In the genomic region with DNA sequence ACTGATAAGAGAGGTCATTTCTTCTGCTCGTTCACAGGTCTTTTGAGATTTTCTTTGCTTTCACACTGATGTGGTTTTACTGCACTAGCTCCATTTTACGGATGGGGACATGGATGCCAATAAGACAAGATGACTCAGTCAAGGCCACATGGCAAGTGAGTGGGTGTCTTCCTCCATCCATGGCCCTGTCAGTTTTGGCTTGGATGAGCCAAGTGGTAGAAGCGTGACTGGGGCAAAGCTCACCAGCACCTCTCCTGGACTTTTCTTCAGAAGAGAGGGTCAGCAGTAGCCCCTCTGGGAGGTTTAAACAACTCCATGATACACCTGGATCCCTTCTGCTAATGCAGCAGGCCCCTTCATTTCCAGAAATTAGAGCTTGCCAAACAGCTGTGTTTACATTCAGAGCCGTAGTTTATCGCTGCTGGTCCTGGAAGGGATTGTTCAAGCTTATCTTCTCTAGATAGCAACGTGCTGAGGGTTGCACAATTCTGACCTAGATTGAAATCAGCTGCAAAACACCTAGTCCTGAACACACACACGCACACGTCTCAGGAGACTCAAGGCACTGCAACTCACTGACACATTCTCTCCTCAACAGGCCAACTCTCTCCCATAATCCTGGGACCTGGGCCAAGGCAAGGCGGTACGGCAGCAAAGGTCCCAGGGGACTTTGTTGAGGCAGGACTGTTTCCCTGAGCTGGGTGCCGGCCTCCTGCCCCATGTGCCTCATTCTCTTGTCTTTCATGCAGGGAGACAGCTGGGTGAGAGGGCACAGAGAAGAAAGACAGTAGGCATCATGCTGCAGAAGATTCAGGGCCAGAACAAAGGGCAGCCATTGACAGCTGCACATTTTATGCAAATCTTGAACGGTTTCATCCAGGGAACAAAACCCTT, we compare ENCODE assay signal across 9 cellular contexts. TPM values are rescaled to one million over a fixed set of nuclear protein-coding genes. Genes with fewer than 3 reads are reported as not detected.
A peak's percentile ranks its signal among the peaks of the same experiment; 100 is the strongest.
DNase-seq lines count a peak whose midpoint lies in the region; ATAC-seq and TF ChIP-seq lines count a peak whose summit lies in the region.
"Had no signal": no experiment of that assay in that cellular context is flagged by ENCODE, and none has a peak within 500 bp of the region (broad histone marks: within the 10 kb centered on the region; RNA-seq: fewer than 3 reads in every experiment).

No MANE protein-coding gene starts in this region.

- no peaks in the 10 kb centered on the region for H3K9me3 Mint-ChIP-seq in CD8-positive, alpha-beta T cell

- H3K4me1 Mint-ChIP-seq in CD8-positive, alpha-beta T cell (ENCODE audit: low read depth): peaks cover 86% of the 10 kb centered on the region

- H3K9me3 ChIP-seq in CD8-positive, alpha-beta T cell (ENCODE audit: low read length): no peaks in the 10 kb centered on the region
- no peaks in the 10 kb centered on the region for H3K9me3 ChIP-seq in mucosa of rectum (ENCODE audit: control insufficient read depth in 2 of 2, low read length in 2 of 2)
- H3K9me3 ChIP-seq: ascending aorta had no signal

- TF ChIP-seq CTCF in CD8-positive, alpha-beta T cell (IDR thresholded peaks at IDR 0.05): no peak
- no peak for TF ChIP-seq CTCF in brain microvascular endothelial cell (IDR thresholded peaks at IDR 0.05; ENCODE audit: low read depth, low read length, missing control alignments)

- no peak overlapping the region for H3K4me3 ChIP-seq in CD8-positive, alpha-beta T cell (ENCODE audit: low read depth, low read length)
- no peak overlapping the region for H3K4me3 ChIP-seq in brain microvascular endothelial cell (ENCODE audit: low read depth, low read length)
- peak overlapping the region; percentile 45 to 49 for H3K4me3 ChIP-seq in mucosa of rectum (ENCODE audit: low read length in 2 of 2)
- H3K4me3 ChIP-seq: ascending aorta had no signal

- ATAC-seq in CD8-positive, alpha-beta T cell: peak; percentile 9
- ATAC-seq in GM21447 (IDR thresholded peaks at IDR 0.05; ENCODE audit: unreplicated experiment): peak; percentile 54
- no peak for ATAC-seq in HG03025 (IDR thresholded peaks at IDR 0.05; ENCODE audit: low FRiP score, unreplicated experiment)
- ATAC-seq in GM18498 (IDR thresholded peaks at IDR 0.05; ENCODE audit: unreplicated experiment): no peak

- H3K4me3 Mint-ChIP-seq in CD8-positive, alpha-beta T cell: no peak overlapping the region

- no peaks in the 10 kb centered on the region for H3K27me3 ChIP-seq in CD8-positive, alpha-beta T cell (ENCODE audit: insufficient read depth, low read length)
- H3K27me3 ChIP-seq in brain microvascular endothelial cell (replicated peaks) (no peaks in the 10 kb centered on the region), mucosa of rectum (ENCODE audit: control insufficient read depth in 2 of 2, insufficient read depth in 2 of 2, low read length in 2 of 2) (no peaks in the 10 kb centered on the region)
- H3K27me3 ChIP-seq: ascending aorta had no signal

- peak overlapping the region; percentile 98 for H3K27ac Mint-ChIP-seq in CD8-positive, alpha-beta T cell

- H3K36me3 ChIP-seq in CD8-positive, alpha-beta T cell (ENCODE audit: insufficient read depth, low read length): no peaks in the 10 kb centered on the region
- H3K36me3 ChIP-seq in brain microvascular endothelial cell (replicated peaks): no peaks in the 10 kb centered on the region
- no peaks in the 10 kb centered on the region for H3K36me3 ChIP-seq in mucosa of rectum (ENCODE audit: control insufficient read depth in 2 of 2, insufficient read depth in 2 of 2, low read length in 2 of 2)
- H3K36me3 ChIP-seq: ascending aorta had no signal

- no peaks in the 10 kb centered on the region for H3K27me3 Mint-ChIP-seq in CD8-positive, alpha-beta T cell (ENCODE audit: low read depth)

- CTCF ChIA-PET in CD8-positive, alpha-beta T cell (lab: Charles Lee): interaction anchor here (0.7 to 3.3 kb wide), 10 partner anchors 10 to 111 kb away, joined by 3 to 15 read pairs (median 4); no protein-coding TSS in a partner anchor

- peak in 2 of 7 experiments; percentile 16 to 62 for DNase-seq in CD8-positive, alpha-beta T cell
- DNase-seq in NCI-H2171 treated with DMSO at 0.1 percent for 48 hours (lab: John Stamatoyannopoulos, UW) (peak; percentile 98), brain microvascular endothelial cell (peak; percentile 18), posterior vena cava (ENCODE audit: low spot score) (no peak)

- peak overlapping the region; percentile 71 to 72 for H3K9ac ChIP-seq in mucosa of rectum (ENCODE audit: low read depth in 1 of 2, low read length in 2 of 2)

- H3K4me1 ChIP-seq in CD8-positive, alpha-beta T cell (ENCODE audit: insufficient read depth, low read length): peaks cover 75% of the 10 kb centered on the region
- H3K4me1 ChIP-seq in mucosa of rectum (ENCODE audit: control insufficient read depth in 2 of 2, insufficient read depth in 2 of 2, low read length in 2 of 2): peaks cover 43 to 58% of the 10 kb centered on the region in 2 donors

- no peaks in the 10 kb centered on the region for H3K36me3 Mint-ChIP-seq in CD8-positive, alpha-beta T cell

- no peak overlapping the region for H3K27ac ChIP-seq in CD8-positive, alpha-beta T cell (ENCODE audit: low read depth, low read length)
- H3K27ac ChIP-seq in brain microvascular endothelial cell (no peak overlapping the region), mucosa of rectum (ENCODE audit: low read depth in 2 of 2, low read length in 2 of 2) (peak overlapping the region; percentile 98 to 99)

- intact Hi-C loops in CD8-positive, alpha-beta T cell (cut with DNase I, micrococcal nuclease): loop anchor here in 1 of 2 experiments (2.0 kb wide), 1 partner anchor 13 kb away; no protein-coding TSS in a partner anchor
- intact Hi-C loops in posterior vena cava (cut with DNase I): no loop called here

- POLR2A ChIA-PET in CD8-positive, alpha-beta T cell (lab: Charles Lee): interaction anchor here (0.6 to 2.3 kb wide), 13 partner anchors 8 to 62 kb away, joined by 3 to 15 read pairs (median 6); partner anchors contain the start of genes BBIP1, PDCD4 and SHOC2

- in situ Hi-C loops in brain microvascular endothelial cell (cut with HindIII; ENCODE audit: low pct_ligation_motif_present, low sequenced_read_pairs): no loop called here

RNA-seq across cellular contexts. Expression of gene PDCD4, which starts 14.2 kb away (rescaled TPM):
- 100 to 1,000 TPM; 672 to 688 TPM for total RNA-seq in CD8-positive, alpha-beta T cell
- total RNA-seq in posterior vena cava: 10 to 100 TPM; 54.9 to 55.0 TPM

Comparison
In these comparisons a context has a peak if more than half of its experiments do, and no peak if none do; other contexts are left out.
1. ATAC-seq: peak in CD8-positive, alpha-beta T cell (single experiment) and GM21447 (single experiment); none in HG03025 (single experiment) and GM18498 (single experiment).
2. H3K27ac ChIP-seq: peak in mucosa of rectum (2 of 2); none in CD8-positive, alpha-beta T cell (single experiment) and brain microvascular endothelial cell (single experiment).
3. H3K4me3 ChIP-seq: peak in mucosa of rectum (2 of 2); none in CD8-positive, alpha-beta T cell (single experiment) and brain microvascular endothelial cell (single experiment).
4. RNA of gene PDCD4, which starts 14.2 kb away (total RNA-seq): 672 to 688 TPM in CD8-positive, alpha-beta T cell; 54.9 to 55.0 TPM in posterior vena cava; every median in the first group is over 10 times any median in the second.